Comparison of ENCODE assay signal across 1 cellular context in the genomic region with DNA sequence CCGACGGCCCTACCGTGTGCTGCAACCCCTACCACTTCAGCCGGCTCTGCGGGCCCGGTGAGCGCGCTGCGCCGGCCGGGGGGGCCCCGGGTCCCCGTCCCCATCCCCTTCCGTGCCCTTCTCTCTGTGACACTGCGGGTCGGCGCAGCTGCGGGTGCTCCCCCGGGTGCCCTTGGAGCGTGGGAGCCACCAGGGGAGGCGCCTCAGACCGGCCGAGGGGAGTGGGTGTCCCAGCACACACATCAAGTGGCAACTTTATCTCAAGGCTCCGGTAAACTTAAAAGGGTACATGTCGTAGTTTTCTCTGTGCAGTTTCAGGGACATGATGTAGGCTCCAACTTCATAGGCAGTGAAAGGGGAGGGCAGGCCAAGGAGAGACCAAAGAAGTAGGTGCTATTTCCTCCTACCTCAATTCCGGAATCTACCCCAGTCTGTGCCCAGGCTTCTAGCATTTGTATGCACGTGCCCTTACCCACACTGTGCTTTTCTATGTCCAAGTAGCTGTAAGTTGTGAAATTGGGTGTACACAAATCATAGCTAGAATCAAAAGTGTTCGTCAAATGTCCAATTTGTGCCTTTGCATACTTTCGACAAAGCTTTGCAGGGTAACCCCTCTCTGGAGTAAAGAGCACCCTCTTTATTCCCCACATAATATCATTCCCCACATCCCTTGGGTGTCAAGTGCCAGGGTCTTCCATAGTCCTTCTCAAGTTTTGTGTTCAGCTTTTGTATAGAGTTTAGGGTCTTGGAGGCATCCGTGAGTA.
TF ChIP-seq lines count a peak whose summit lies in the region.

No MANE protein-coding gene starts in this region.

TF ChIP-seq in endothelial cell of umbilical vein, 7 proteins besides CTCF, POLR2A, EP300 and RAD21 (continued from another document):
- TF ChIP-seq EZH2 (IDR thresholded peaks at IDR 0.05; ENCODE audit: borderline replicate concordance, low read depth, low read length, severe bottlenecking) (no peak), GATA2 (IDR thresholded peaks at IDR 0.05; ENCODE audit: insufficient read depth, insufficient read length, low read depth, low read length) (no peak), JUN (IDR thresholded peaks at IDR 0.05; ENCODE audit: borderline replicate concordance, insufficient read depth, insufficient read length, low read depth) (no peak)
